Comparison of ENCODE assay signal across 8 cellular contexts in genomic region chr10:45373783-45374450, GRCh38. TPM values are rescaled to one million over a fixed set of nuclear protein-coding genes. Genes with fewer than 3 reads are reported as not detected.
DNase-seq lines count a peak whose midpoint lies in the region; ATAC-seq and TF ChIP-seq lines count a peak whose summit lies in the region.

Gene ALOX5, plus strand, starts transcription at chr10:45374216. Its CDS starts 64 bp downstream, at chr10:45374280.

- H3K27me3 ChIP-seq in mesenchymal stem cell (ENCODE audit: control insufficient read depth in 1 of 2, insufficient read depth in 1 of 2, low read length in 2 of 2) (peaks cover 50 to 74% of the 10 kb centered on the region in 2 experiments), tibial nerve (peaks cover 0 to 38% of the 10 kb centered on the region in 2 donors)

- 2% methylated on average over 20 of the region's 60 CpGs for WGBS in mesenchymal stem cell
- 0% methylated on average over 2 to 7 of the region's 60 CpGs for WGBS in tibial nerve, 2 donors

- H2BK12ac ChIP-seq in mesenchymal stem cell (ENCODE audit: low read length in 2 of 2), result no peak within 1 kb of the TSS

- peak; percentile 37 for DNase-seq in SW480 (ENCODE audit: low spot score)
- DNase-seq in coronary artery (ENCODE audit: low spot score), result peak; percentile 77
- DNase-seq in mesenchymal stem cell, result no peak
- DNase-seq in tibial nerve (ENCODE audit: low spot score in 2 of 2), result no peak
- DNase-seq in inferior parietal cortex (ENCODE audit: extremely low spot score), result no peak

- no peak within 1 kb of the TSS for H2BK15ac ChIP-seq in mesenchymal stem cell (ENCODE audit: low read depth, poor library complexity, severe bottlenecking)

- no peaks in the 10 kb centered on the region for H3K9me3 ChIP-seq in mesenchymal stem cell (ENCODE audit: control insufficient read depth, low read length)
- H3K9me3 ChIP-seq in tibial nerve, result no peaks in the 10 kb centered on the region

- H3K9me3 Mint-ChIP-seq in IgD-negative memory B cell, result no peaks in the 10 kb centered on the region

- peaks cover 9% of the 10 kb centered on the region for H3K36me3 Mint-ChIP-seq in IgD-negative memory B cell

- TF ChIP-seq POLR2A in tibial nerve (IDR thresholded peaks at IDR 0.05), result no peak

- H3K4ac ChIP-seq in mesenchymal stem cell (ENCODE audit: low read depth in 1 of 2, low read length in 2 of 2), result no peak within 1 kb of the TSS

- H3K9ac ChIP-seq in mesenchymal stem cell (ENCODE audit: low read length), result no peak within 1 kb of the TSS

- H2BK5ac ChIP-seq in mesenchymal stem cell (ENCODE audit: low read depth, low read length, poor library complexity, severe bottlenecking), result no peak within 1 kb of the TSS

- peak within 1 kb of the TSS in 1 of 2 experiments; percentile 58 for H3K14ac ChIP-seq in mesenchymal stem cell (ENCODE audit: low read length in 2 of 2)

- peak within 1 kb of the TSS; percentile 78 for H3K4me2 ChIP-seq in mesenchymal stem cell (ENCODE audit: low read length, poor library complexity, severe bottlenecking)

- no peak within 1 kb of the TSS for H2AK5ac ChIP-seq in mesenchymal stem cell (ENCODE audit: low read length, severe bottlenecking)

- H4K8ac ChIP-seq in mesenchymal stem cell (ENCODE audit: low read length), result no peak within 1 kb of the TSS

- H3K27ac Mint-ChIP-seq in IgD-negative memory B cell, result peak within 1 kb of the TSS; percentile 47 to 98 (median 84)

- H3K4me1 Mint-ChIP-seq in IgD-negative memory B cell, result peaks cover 61 to 67% (median 67%) of the 10 kb centered on the region in 3 donors

- H3K36me3 ChIP-seq in mesenchymal stem cell (ENCODE audit: control insufficient read depth in 1 of 2, insufficient read depth in 2 of 2, low read depth in 1 of 2, low read length in 2 of 2), result no peaks in the 10 kb centered on the region
- no peaks in the 10 kb centered on the region for H3K36me3 ChIP-seq in tibial nerve

- TF ChIP-seq EP300 in tibial nerve (IDR thresholded peaks at IDR 0.05), result no peak

- H2BK120ac ChIP-seq in mesenchymal stem cell (ENCODE audit: low read depth, low read length), result no peak within 1 kb of the TSS

- ATAC-seq in GM21576 (IDR thresholded peaks at IDR 0.05; ENCODE audit: unreplicated experiment), result peak; percentile 51

- H3K4me1 ChIP-seq in mesenchymal stem cell (ENCODE audit: control insufficient read depth, insufficient read depth, low read depth, low read length), result peaks cover 20% of the 10 kb centered on the region
- H3K4me1 ChIP-seq in tibial nerve, result peaks cover 0 to 29% (median 15%) of the 10 kb centered on the region in 4 donors

- H4K91ac ChIP-seq in mesenchymal stem cell (ENCODE audit: low read length), result no peak within 1 kb of the TSS

- H3K4me3 ChIP-seq in GM12875 (ENCODE audit: low read depth, low read length) (peak within 1 kb of the TSS; percentile 94), coronary artery (peak within 1 kb of the TSS; percentile 78), mesenchymal stem cell (ENCODE audit: insufficient read depth in 1 of 2, low read depth in 1 of 2, low read length in 2 of 2) (peak within 1 kb of the TSS in 1 of 2 experiments; percentile 53), tibial nerve (peak within 1 kb of the TSS; percentile 27 to 60 (median 42))

- H2AFZ ChIP-seq in mesenchymal stem cell (ENCODE audit: low read depth, low read length), result no peak within 1 kb of the TSS

- H3K79me1 ChIP-seq in mesenchymal stem cell (replicated peaks; ENCODE audit: low read length, poor library complexity, severe bottlenecking), result no peaks in the 10 kb centered on the region

- H3K18ac ChIP-seq in mesenchymal stem cell (ENCODE audit: low read depth in 1 of 2, low read length in 2 of 2), result no peak within 1 kb of the TSS

- peak within 1 kb of the TSS in 1 of 2 donors; percentile 80 for H3K27ac ChIP-seq in coronary artery
- no peak within 1 kb of the TSS for H3K27ac ChIP-seq in mesenchymal stem cell (ENCODE audit: low read length, poor library complexity, severe bottlenecking)
- H3K27ac ChIP-seq in tibial nerve, result peak within 1 kb of the TSS in 3 of 4 donors; percentile 59 to 72 (median 63)

- TF ChIP-seq CTCF in GM12875 (IDR thresholded peaks at IDR 0.05; ENCODE audit: borderline replicate concordance, insufficient read depth, low read depth, low read length) (no peak), coronary artery (IDR thresholded peaks at IDR 0.05) (no peak), tibial nerve (IDR thresholded peaks at IDR 0.05) (no peak)

- H3K4me3 Mint-ChIP-seq in IgD-negative memory B cell, result peak within 1 kb of the TSS; percentile 87 to 96 (median 93)

- no peaks in the 10 kb centered on the region for H3K27me3 Mint-ChIP-seq in IgD-negative memory B cell

- no peak within 1 kb of the TSS for H3K23ac ChIP-seq in mesenchymal stem cell (ENCODE audit: low read length in 2 of 2)

RNA-seq across cellular contexts. Expression of gene ALOX5, which starts in this region (rescaled TPM):
- polyA plus RNA-seq in IgD-negative memory B cell, result 193 TPM
- not detected for polyA plus RNA-seq in mesenchymal stem cell (2013, experiment 1 of 2)
- not detected for polyA plus RNA-seq in mesenchymal stem cell (2013, experiment 2 of 2)
- total RNA-seq in tibial nerve, result 100 to 1,000 TPM in 1 of 4 donors, 10 to 100 TPM in 3; 27.8 to 127 (median 39.9) TPM

Comparison
In these comparisons a context has a peak if more than half of its experiments do, and no peak if none do; other contexts are left out.
1. DNase-seq: peak in SW480 (single experiment) and coronary artery (single experiment); none in mesenchymal stem cell (single experiment), tibial nerve (0 of 2) and inferior parietal cortex (single experiment).